In genomic region chr10:68138526-68138925, GRCh38 we compare ENCODE assay signal across 33 cellular contexts. TPM values are rescaled to one million over a fixed set of nuclear protein-coding genes. Genes with fewer than 3 reads are reported as not detected.
"Had no signal": no experiment of that assay in that cellular context is flagged by ENCODE, and none has a peak within 500 bp of the region (broad histone marks: within the 10 kb centered on the region; RNA-seq: fewer than 3 reads in every experiment).

No MANE protein-coding gene starts in this region.

- H3K27ac Mint-ChIP-seq: activated naive CD4-positive, alpha-beta T cell treated with anti-CD3 and anti-CD28 coated beads for 36 hours; activated naive CD8-positive, alpha-beta T cell treated with anti-CD3 and anti-CD28 coated beads for 36 hours; immature natural killer cell; memory B cell; naive thymus-derived CD8-positive, alpha-beta T cell; stimulated activated naive CD8-positive, alpha-beta T cell treated with anti-CD3 and anti-CD28 coated beads, Interleukin-15, Interleukin-2, amounts not matched to agents 100 ng/mL and 50 ng/mL, for 24 hours; T-cell; type B pancreatic cell had no signal

- H3K9me3 ChIP-seq: adrenal gland, right lobe of liver, uterus had no signal

- H3K27me3 ChIP-seq: adrenal gland, cardiac muscle cell, dorsolateral prefrontal cortex, right lobe of liver, uterus had no signal

- H3K27ac ChIP-seq: adrenal gland, cardiac muscle cell, coronary artery, dorsolateral prefrontal cortex, right lobe of liver, uterus, VCaP had no signal

- ATAC-seq: left colon; naive thymus-derived CD8-positive, alpha-beta T cell; right lobe of liver; T-cell had no signal

- H3K36me3 ChIP-seq: adrenal gland, cardiac muscle cell, right lobe of liver, uterus had no signal

- H3K4me1 Mint-ChIP-seq: activated naive CD8-positive, alpha-beta T cell treated with anti-CD3 and anti-CD28 coated beads for 36 hours; immature natural killer cell; memory B cell; T-cell had no signal

- H3K4me1 ChIP-seq: right lobe of liver, uterus had no signal

- H3K4me3 Mint-ChIP-seq: activated naive CD4-positive, alpha-beta T cell treated with anti-CD3 and anti-CD28 coated beads for 36 hours; activated naive CD8-positive, alpha-beta T cell treated with anti-CD3 and anti-CD28 coated beads for 36 hours; brain; immature natural killer cell; memory B cell; naive thymus-derived CD8-positive, alpha-beta T cell; stimulated activated naive CD8-positive, alpha-beta T cell treated with anti-CD3 and anti-CD28 coated beads, Interleukin-15, Interleukin-2, amounts not matched to agents 100 ng/mL and 50 ng/mL, for 24 hours; T-cell; type B pancreatic cell had no signal

- H3K4me3 ChIP-seq: adrenal gland, cardiac muscle cell, coronary artery, dorsolateral prefrontal cortex, right lobe of liver, uterus had no signal

- H3K36me3 Mint-ChIP-seq: activated naive CD8-positive, alpha-beta T cell treated with anti-CD3 and anti-CD28 coated beads for 36 hours; brain; immature natural killer cell; naive thymus-derived CD8-positive, alpha-beta T cell; T-cell; type B pancreatic cell had no signal

- H3K9me3 Mint-ChIP-seq: activated naive CD4-positive, alpha-beta T cell treated with anti-CD3 and anti-CD28 coated beads for 36 hours; activated naive CD8-positive, alpha-beta T cell treated with anti-CD3 and anti-CD28 coated beads for 36 hours; brain; immature natural killer cell; memory B cell; naive thymus-derived CD8-positive, alpha-beta T cell; stimulated activated naive CD8-positive, alpha-beta T cell treated with anti-CD3 and anti-CD28 coated beads, Interleukin-15, Interleukin-2, amounts not matched to agents 100 ng/mL and 50 ng/mL, for 24 hours; T-cell; type B pancreatic cell had no signal

- DNase-seq: activated CD4-positive, alpha-beta T cell treated with anti-CD3 and anti-CD28 coated beads for 48 hours; activated CD4-positive, alpha-beta T cell treated with anti-CD3 and anti-CD28 coated beads, Interleukin-2, amount 50 U/mL, for 48 hours; activated CD8-positive, alpha-beta memory T cell treated with anti-CD3 and anti-CD28 coated beads for 24 hours; activated effector memory CD4-positive, alpha-beta T cell treated with Interleukin-2 at 50 U/mL for 16 hours; activated naive CD4-positive, alpha-beta T cell treated with anti-CD3 and anti-CD28 coated beads for 36 hours; activated naive CD8-positive, alpha-beta T cell treated with anti-CD3 and anti-CD28 coated beads for 36 hours; adrenal gland; aorta; dorsolateral prefrontal cortex; effector memory CD4-positive, alpha-beta T cell; head of caudate nucleus; hypothalamus; immature natural killer cell; kidney; left colon; midbrain; naive thymus-derived CD8-positive, alpha-beta T cell; posterior cingulate gyrus; right lobe of liver; stimulated activated CD4-positive, alpha-beta T cell treated with anti-CD3 and anti-CD28 coated beads, Interleukin-2, amount 100 ng/mL, for 48 hours; T-cell; uterus had no signal

RNA-seq across cellular contexts. Expression of gene MYPN, which starts 29.2 kb away (rescaled TPM):
- total RNA-seq: activated naive CD4-positive, alpha-beta T cell treated with anti-CD3 and anti-CD28 coated beads for 36 hours; activated naive CD8-positive, alpha-beta T cell treated with anti-CD3 and anti-CD28 coated beads for 36 hours; cerebellum; naive thymus-derived CD8-positive, alpha-beta T cell; omental fat pad; subcutaneous adipose tissue; T-cell; T-helper 2 cell treated with Interferon-gamma antibody and Interleukin-4, amounts not matched to agents 100 ng/mL and 5 ng/mL, for 36 hours; uterus had no signal
- polyA plus RNA-seq: immature natural killer cell; naive thymus-derived CD8-positive, alpha-beta T cell had no signal
